25 cellular contexts compared by ENCODE assay signal in genomic region chr9:34976441-34976840, GRCh38. TPM values are rescaled to one million over a fixed set of nuclear protein-coding genes. Genes with fewer than 3 reads are reported as not detected.
DNase-seq lines count a peak whose midpoint lies in the region; ATAC-seq and TF ChIP-seq lines count a peak whose summit lies in the region.
"Had no signal": no experiment of that assay in that cellular context is flagged by ENCODE, and none has a peak within 500 bp of the region (broad histone marks: within the 10 kb centered on the region; RNA-seq: fewer than 3 reads in every experiment).

No MANE protein-coding gene starts in this region.

- no peak for TF ChIP-seq POLR2A in Peyer's patch (IDR thresholded peaks at IDR 0.05)

- H3K4me1 ChIP-seq in RWPE2 (ENCODE audit: insufficient read depth, poor library complexity, severe bottlenecking), result no peaks in the 10 kb centered on the region
- H3K4me1 ChIP-seq in Peyer's patch, result no peaks in the 10 kb centered on the region
- H3K4me1 ChIP-seq: BE2C, BLaER1 had no signal

- no peak overlapping the region for H3K4me3 Mint-ChIP-seq in stimulated activated naive CD8-positive, alpha-beta T cell treated with anti-CD3 and anti-CD28 coated beads, Interleukin-15, amount 100 ng/mL, for 72 hours
- H3K4me3 Mint-ChIP-seq: CD14-positive monocyte; CD4-positive, alpha-beta memory T cell; CD4-positive, CD25-positive, alpha-beta regulatory T cell; CD8-positive, alpha-beta memory T cell had no signal

- H3K9me3 ChIP-seq in RWPE2 (ENCODE audit: severe bottlenecking) (no peaks in the 10 kb centered on the region), Peyer's patch (no peaks in the 10 kb centered on the region)
- H3K9me3 ChIP-seq: BE2C, BLaER1 had no signal

- H3K27me3 Mint-ChIP-seq in stimulated activated naive CD8-positive, alpha-beta T cell treated with anti-CD3 and anti-CD28 coated beads, Interleukin-15, amount 100 ng/mL, for 72 hours, result no peaks in the 10 kb centered on the region

- no peaks in the 10 kb centered on the region for H3K27me3 ChIP-seq in RWPE2 (ENCODE audit: insufficient read depth, poor library complexity, severe bottlenecking)
- H3K27me3 ChIP-seq in Peyer's patch, result no peaks in the 10 kb centered on the region
- H3K27me3 ChIP-seq: BE2C, BLaER1 had no signal

- TF ChIP-seq CTCF in RWPE2 (IDR thresholded peaks at IDR 0.05; ENCODE audit: poor library complexity, severe bottlenecking), result no peak
- TF ChIP-seq CTCF in coronary artery (IDR thresholded peaks at IDR 0.05), result no peak
- no peak for TF ChIP-seq CTCF in Peyer's patch (IDR thresholded peaks at IDR 0.05)

- no peak overlapping the region for H3K27ac Mint-ChIP-seq in stimulated activated naive CD8-positive, alpha-beta T cell treated with anti-CD3 and anti-CD28 coated beads, Interleukin-15, amount 100 ng/mL, for 72 hours
- H3K27ac Mint-ChIP-seq: CD4-positive, alpha-beta memory T cell; CD4-positive, CD25-positive, alpha-beta regulatory T cell; CD8-positive, alpha-beta memory T cell had no signal

- DNase-seq in RWPE2 (ENCODE audit: low spot score) (peak; percentile 51), coronary artery (ENCODE audit: low spot score) (peak; percentile 60), mesenteric fat pad (ENCODE audit: low spot score) (peak; percentile 87), Peyer's patch (no peak)
- no peak for DNase-seq in stimulated activated naive CD8-positive, alpha-beta T cell treated with anti-CD3 and anti-CD28 coated beads, Interleukin-15, amount 100 ng/mL, for 72 hours
- DNase-seq: 8988T; ACHN; BE2C; C1 segment of cervical spinal cord; CD4-positive, alpha-beta memory T cell; CD4-positive, CD25-positive, alpha-beta regulatory T cell; CD8-positive, alpha-beta memory T cell; COR-L47; DMS 273 treated with DMSO at 0.1 percent for 48 hours; DMS153; DMS53; DMS79; DND-41; EL; GDM1 had no signal

- no peaks in the 10 kb centered on the region for H3K9me3 Mint-ChIP-seq in stimulated activated naive CD8-positive, alpha-beta T cell treated with anti-CD3 and anti-CD28 coated beads, Interleukin-15, amount 100 ng/mL, for 72 hours
- H3K9me3 Mint-ChIP-seq: CD4-positive, alpha-beta memory T cell; CD4-positive, CD25-positive, alpha-beta regulatory T cell; CD8-positive, alpha-beta memory T cell had no signal

- no peaks in the 10 kb centered on the region for H3K36me3 ChIP-seq in RWPE2 (ENCODE audit: low read depth)
- H3K36me3 ChIP-seq in Peyer's patch, result no peaks in the 10 kb centered on the region
- H3K36me3 ChIP-seq: BE2C, BLaER1 had no signal

- no peak for ATAC-seq in RWPE2 (ENCODE audit: low read depth)
- ATAC-seq in HG03025 (IDR thresholded peaks at IDR 0.05; ENCODE audit: low FRiP score, unreplicated experiment), result no peak
- ATAC-seq in stimulated activated naive CD8-positive, alpha-beta T cell treated with anti-CD3 and anti-CD28 coated beads, Interleukin-15, amount 100 ng/mL, for 72 hours, result no peak

- H3K27ac ChIP-seq in RWPE2 (ENCODE audit: poor library complexity, severe bottlenecking), result no peak overlapping the region
- H3K27ac ChIP-seq in coronary artery, result no peak overlapping the region
- H3K27ac ChIP-seq in temporal lobe (ENCODE audit: low read depth, low read length), result peak overlapping the region; percentile 22
- no peak overlapping the region for H3K27ac ChIP-seq in Peyer's patch
- H3K27ac ChIP-seq: BLaER1 had no signal

- H3K4me3 ChIP-seq in RWPE2 (ENCODE audit: severe bottlenecking) (no peak overlapping the region), coronary artery (no peak overlapping the region), Peyer's patch (no peak overlapping the region)
- H3K4me3 ChIP-seq: BLaER1 had no signal

- H3K4me1 Mint-ChIP-seq in stimulated activated naive CD8-positive, alpha-beta T cell treated with anti-CD3 and anti-CD28 coated beads, Interleukin-15, amount 100 ng/mL, for 72 hours, result no peaks in the 10 kb centered on the region
- H3K4me1 Mint-ChIP-seq: CD4-positive, alpha-beta memory T cell; CD8-positive, alpha-beta memory T cell had no signal

RNA-seq across cellular contexts. Expression of gene DNAJB5, which starts 13.1 kb away (rescaled TPM):
- total RNA-seq in mesenteric fat pad (8.0 TPM), temporal lobe (37.1 TPM), Peyer's patch (1 to 10 TPM; 2.6 to 7.6 (median 4.7) TPM)

RNA-seq across cellular contexts. Expression of gene PHF24, which starts 18.4 kb away (rescaled TPM):
- total RNA-seq in mesenteric fat pad, result 0.39 TPM
- total RNA-seq in temporal lobe, result 25.6 TPM
- under 1 TPM in 1 of 4 donors, not detected in 3; 0.76 TPM for total RNA-seq in Peyer's patch
- total RNA-seq: CD4-positive, alpha-beta memory T cell; CD4-positive, CD25-positive, alpha-beta regulatory T cell; G401 had no signal

Comparison
In these comparisons a context has a peak if more than half of its experiments do, and no peak if none do; other contexts are left out.
1. DNase-seq: peak in RWPE2 (single experiment), coronary artery (single experiment) and mesenteric fat pad (single experiment); none in stimulated activated naive CD8-positive, alpha-beta T cell treated with anti-CD3 and anti-CD28 coated beads, Interleukin-15, amount 100 ng/mL, for 72 hours (0 of 2) and Peyer's patch (0 of 3).
2. RNA of gene PHF24, which starts 18.4 kb away (total RNA-seq): 25.6 TPM in temporal lobe (single experiment); 0.39 TPM in mesenteric fat pad (single experiment) and 0.76 TPM in Peyer's patch; every median in the first group is over 10 times any median in the second.